ENCODE assay signal across 2 cellular contexts in genomic region chr15:41577863-41578735, GRCh38.
TF ChIP-seq lines count a peak whose summit lies in the region.

No MANE protein-coding gene starts in this region.

TF ChIP-seq in SK-N-SH treated with all-trans-retinoic acid at 6 μM for 48 hours, 23 proteins besides CTCF, POLR2A, EP300 and RAD21 (continued from another document):
- TF ChIP-seq CSRNP3 (CRISPR knock-in tag; IDR thresholded peaks at IDR 0.05) (no peak), TSHZ2 (CRISPR knock-in tag; IDR thresholded peaks at IDR 0.05) (no peak), TOX (CRISPR knock-in tag; IDR thresholded peaks at IDR 0.05; ENCODE audit: borderline replicate concordance) (no peak)

TF ChIP-seq in SK-N-SH, 30 proteins besides CTCF, POLR2A, EP300 and RAD21 (continued from another document):
- TF ChIP-seq ZBTB33 (IDR thresholded peaks at IDR 0.05; ENCODE audit: borderline replicate concordance, low read depth) (no peak), RCOR1 (IDR thresholded peaks at IDR 0.05; ENCODE audit: low read length) (no peak), POLR2AphosphoS5 (IDR thresholded peaks at IDR 0.05; ENCODE audit: low read depth, low read length) (no peak), YY1 (IDR thresholded peaks at IDR 0.05; ENCODE audit: low read depth) (no peak), USF2 (IDR thresholded peaks at IDR 0.05; ENCODE audit: borderline replicate concordance, low read depth, low read length) (no peak), SIN3A (IDR thresholded peaks at IDR 0.05; ENCODE audit: borderline replicate concordance, low read depth, low read length) (no peak)
